Comparison of ENCODE assay signal across 12 cellular contexts in the genomic region with DNA sequence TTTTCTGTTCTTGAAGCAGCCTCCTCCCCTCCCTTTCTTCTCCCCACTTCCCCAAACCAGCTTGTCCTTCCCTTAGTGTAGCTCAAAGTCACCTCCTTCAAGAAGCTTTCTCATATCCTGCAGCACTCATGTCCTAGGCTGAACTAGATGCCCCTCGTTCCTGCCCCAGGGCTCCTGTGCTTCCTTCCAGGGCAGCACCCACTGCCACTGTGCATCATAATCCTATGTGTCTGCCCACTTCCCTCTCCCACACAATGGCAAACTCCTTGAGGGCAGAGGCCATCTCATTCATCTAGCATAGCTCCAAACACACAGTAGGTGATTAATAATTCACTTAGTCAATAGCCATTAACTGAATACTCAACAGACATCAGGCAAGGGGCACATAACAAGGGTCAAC.
A peak's percentile ranks its signal among the peaks of the same experiment; 100 is the strongest.
ATAC-seq and TF ChIP-seq lines count a peak whose summit lies in the region.
"Had no signal": no experiment of that assay in that cellular context is flagged by ENCODE, and none has a peak within 500 bp of the region (broad histone marks: within the 10 kb centered on the region; RNA-seq: fewer than 3 reads in every experiment).

No MANE protein-coding gene starts in this region.

- no peak overlapping the region for H2AFZ ChIP-seq in OCI-LY3 (ENCODE audit: low read depth, low read length)

- no peak for TF ChIP-seq CTCF in HEK293 (tag by site-specific recombination; IDR thresholded peaks at IDR 0.05)
- TF ChIP-seq CTCF in OCI-LY3 (IDR thresholded peaks at IDR 0.05; ENCODE audit: low read depth, low read length): no peak

- no peaks in the 10 kb centered on the region for H3K79me2 ChIP-seq in OCI-LY3 (ENCODE audit: low read length)

- POLR2A ChIA-PET in HEK293 (lab: Yijun Ruan, JAX): no interaction called here

- H3K4me1 ChIP-seq in HEK293 (ENCODE audit: control insufficient read depth, insufficient read depth, low read length): no peaks in the 10 kb centered on the region
- H3K4me1 ChIP-seq in OCI-LY3 (ENCODE audit: low read length): peaks cover 33% of the 10 kb centered on the region
- H3K4me1 ChIP-seq: A549, BLaER1, Caco-2 had no signal

- no peak overlapping the region for H3K9ac ChIP-seq in OCI-LY3 (ENCODE audit: low read length)
- H3K9ac ChIP-seq: BLaER1; BLaER1 treated with 17β-estradiol and CSF1 and Interleukin-3, amounts not matched to agents 10 nM and 100 nM had no signal

- H3K9me3 ChIP-seq in HEK293 (ENCODE audit: control insufficient read depth, insufficient read depth, low read depth, low read length): no peaks in the 10 kb centered on the region
- no peaks in the 10 kb centered on the region for H3K9me3 ChIP-seq in OCI-LY3 (ENCODE audit: insufficient read depth, low read length)
- H3K9me3 ChIP-seq: A549; BE2C; BLaER1; BLaER1 treated with 17β-estradiol and CSF1 and Interleukin-3, amounts not matched to agents 10 nM and 100 nM; Caco-2 had no signal

- no peak overlapping the region for H3K27ac ChIP-seq in HEK293 (ENCODE audit: extremely low read depth, low read depth, low read length)
- no peak overlapping the region for H3K27ac ChIP-seq in OCI-LY3 (ENCODE audit: low read length)
- H3K27ac ChIP-seq: 22Rv1; A549; BLaER1; BLaER1 treated with 17β-estradiol and CSF1 and Interleukin-3, amounts not matched to agents 10 nM and 100 nM; C4-2B had no signal

- no peaks in the 10 kb centered on the region for H3K36me3 ChIP-seq in HEK293 (ENCODE audit: control insufficient read depth in 2 of 2, insufficient read depth in 1 of 2, low read length in 2 of 2)
- H3K36me3 ChIP-seq in OCI-LY3 (replicated peaks; ENCODE audit: low read depth, low read length): no peaks in the 10 kb centered on the region
- H3K36me3 ChIP-seq: BE2C; BLaER1; BLaER1 treated with 17β-estradiol and CSF1 and Interleukin-3, amounts not matched to agents 10 nM and 100 nM had no signal

- peak overlapping the region; percentile 51 for H3K4me2 ChIP-seq in OCI-LY3 (ENCODE audit: low read length)
- H3K4me2 ChIP-seq: A549 had no signal

- no peaks in the 10 kb centered on the region for H4K20me1 ChIP-seq in OCI-LY3 (ENCODE audit: insufficient read depth, low read length)

- CTCF ChIA-PET in HEK293 (lab: Yijun Ruan, JAX): interaction anchor here (0.7 to 2.3 kb wide), 7 partner anchors 10 to 1248 kb away, joined by 3 to 8 read pairs (median 4); no protein-coding TSS in a partner anchor

- ATAC-seq in GM18517 (IDR thresholded peaks at IDR 0.05; ENCODE audit: unreplicated experiment) (no peak), GM18520 (IDR thresholded peaks at IDR 0.05; ENCODE audit: unreplicated experiment) (no peak)
- ATAC-seq: A549; CD8-positive, alpha-beta T cell had no signal

- H3K27me3 ChIP-seq in OCI-LY3 (ENCODE audit: low read depth, low read length): peaks cover 36% of the 10 kb centered on the region

- H3K4me3 ChIP-seq in HEK293 (ENCODE audit: low read depth, low read length) (no peak overlapping the region), OCI-LY3 (ENCODE audit: low read length) (no peak overlapping the region)
- H3K4me3 ChIP-seq: A549; BLaER1; BLaER1 treated with 17β-estradiol and CSF1 and Interleukin-3, amounts not matched to agents 10 nM and 100 nM had no signal

TF ChIP-seq in HEK293, 187 proteins besides CTCF, POLR2A, EP300 and RAD21:
- TF ChIP-seq EGR2 (tag by site-specific recombination; IDR thresholded peaks at IDR 0.05; ENCODE audit: low read depth) (peak; percentile 54; the same call in 1 of the 2 replicates), KLF16 (tag by site-specific recombination; IDR thresholded peaks at IDR 0.05) (no peak), ZFHX2 (tag by site-specific recombination; conservative IDR thresholded peaks at IDR 0.05) (peak; percentile 63), ZNF184 (tag by site-specific recombination; IDR thresholded peaks at IDR 0.05) (no peak)
- TF ChIP-seq, protein P1, sequence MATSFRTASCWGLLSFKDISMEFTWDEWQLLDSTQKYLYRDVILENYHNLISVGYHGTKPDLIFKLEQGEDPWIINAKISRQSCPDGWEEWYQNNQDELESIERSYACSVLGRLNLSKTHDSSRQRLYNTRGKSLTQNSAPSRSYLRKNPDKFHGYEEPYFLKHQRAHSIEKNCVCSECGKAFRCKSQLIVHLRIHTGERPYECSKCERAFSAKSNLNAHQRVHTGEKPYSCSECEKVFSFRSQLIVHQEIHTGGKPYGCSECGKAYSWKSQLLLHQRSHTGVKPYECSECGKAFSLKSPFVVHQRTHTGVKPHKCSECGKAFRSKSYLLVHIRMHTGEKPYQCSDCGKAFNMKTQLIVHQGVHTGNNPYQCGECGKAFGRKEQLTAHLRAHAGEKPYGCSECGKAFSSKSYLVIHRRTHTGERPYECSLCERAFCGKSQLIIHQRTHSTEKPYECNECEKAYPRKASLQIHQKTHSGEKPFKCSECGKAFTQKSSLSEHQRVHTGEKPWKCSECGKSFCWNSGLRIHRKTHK (tag by site-specific recombination; IDR thresholded peaks at IDR 0.05): no peak
- TF ChIP-seq, protein P2, sequence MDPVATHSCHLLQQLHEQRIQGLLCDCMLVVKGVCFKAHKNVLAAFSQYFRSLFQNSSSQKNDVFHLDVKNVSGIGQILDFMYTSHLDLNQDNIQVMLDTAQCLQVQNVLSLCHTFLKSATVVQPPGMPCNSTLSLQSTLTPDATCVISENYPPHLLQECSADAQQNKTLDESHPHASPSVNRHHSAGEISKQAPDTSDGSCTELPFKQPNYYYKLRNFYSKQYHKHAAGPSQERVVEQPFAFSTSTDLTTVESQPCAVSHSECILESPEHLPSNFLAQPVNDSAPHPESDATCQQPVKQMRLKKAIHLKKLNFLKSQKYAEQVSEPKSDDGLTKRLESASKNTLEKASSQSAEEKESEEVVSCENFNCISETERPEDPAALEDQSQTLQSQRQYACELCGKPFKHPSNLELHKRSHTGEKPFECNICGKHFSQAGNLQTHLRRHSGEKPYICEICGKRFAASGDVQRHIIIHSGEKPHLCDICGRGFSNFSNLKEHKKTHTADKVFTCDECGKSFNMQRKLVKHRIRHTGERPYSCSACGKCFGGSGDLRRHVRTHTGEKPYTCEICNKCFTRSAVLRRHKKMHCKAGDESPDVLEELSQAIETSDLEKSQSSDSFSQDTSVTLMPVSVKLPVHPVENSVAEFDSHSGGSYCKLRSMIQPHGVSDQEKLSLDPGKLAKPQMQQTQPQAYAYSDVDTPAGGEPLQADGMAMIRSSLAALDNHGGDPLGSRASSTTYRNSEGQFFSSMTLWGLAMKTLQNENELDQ (tag by site-specific recombination; IDR thresholded peaks at IDR 0.05; ENCODE audit: low read depth): no peak
TF ChIP-seq in HEK293: peak in this region for 2.
